1 cellular context compared by ENCODE assay signal in genomic region chr1:9201421-9202239, GRCh38.
A peak's percentile ranks its signal among the peaks of the same experiment; 100 is the strongest.
TF ChIP-seq lines count a peak whose summit lies in the region.

No MANE protein-coding gene starts in this region.

TF ChIP-seq in HEK293, 187 proteins besides CTCF, POLR2A, EP300 and RAD21 (continued from another document):
- peak; percentile 45 for TF ChIP-seq PRDM10 (tag by site-specific recombination; IDR thresholded peaks at IDR 0.05)
- TF ChIP-seq ZNF624 (tag by site-specific recombination; IDR thresholded peaks at IDR 0.05), result no peak
- no peak for TF ChIP-seq ZNF16 (tag by site-specific recombination; IDR thresholded peaks at IDR 0.05; ENCODE audit: low read depth)
- peak; percentile 99 for TF ChIP-seq ZXDB (tag by site-specific recombination; IDR thresholded peaks at IDR 0.05)
- TF ChIP-seq EGR2 (tag by site-specific recombination; IDR thresholded peaks at IDR 0.05; ENCODE audit: low read depth), result peak; percentile 98
- no peak for TF ChIP-seq BCL11A (tag by site-specific recombination; IDR thresholded peaks at IDR 0.05; ENCODE audit: low read depth)
- TF ChIP-seq OSR2 (tag by site-specific recombination; IDR thresholded peaks at IDR 0.05), result peak; percentile 40
- peak; percentile 42 for TF ChIP-seq PATZ1 (tag by site-specific recombination; IDR thresholded peaks at IDR 0.05)
- TF ChIP-seq PRDM6 (tag by site-specific recombination; IDR thresholded peaks at IDR 0.05), result no peak
- peak; percentile 89 for TF ChIP-seq ZNF366 (tag by site-specific recombination; conservative IDR thresholded peaks at IDR 0.05)
- TF ChIP-seq GLIS2 (tag by site-specific recombination; IDR thresholded peaks at IDR 0.05), result peak; percentile 61; the same call in 1 of the 2 replicates
- 0 out of 2 replicates have a peak, but pooled peaks have one; percentile 18 for TF ChIP-seq ZEB2 (tag by site-specific recombination; IDR thresholded peaks at IDR 0.05)
